ENCODE assay signal across 14 cellular contexts in the genomic region with DNA sequence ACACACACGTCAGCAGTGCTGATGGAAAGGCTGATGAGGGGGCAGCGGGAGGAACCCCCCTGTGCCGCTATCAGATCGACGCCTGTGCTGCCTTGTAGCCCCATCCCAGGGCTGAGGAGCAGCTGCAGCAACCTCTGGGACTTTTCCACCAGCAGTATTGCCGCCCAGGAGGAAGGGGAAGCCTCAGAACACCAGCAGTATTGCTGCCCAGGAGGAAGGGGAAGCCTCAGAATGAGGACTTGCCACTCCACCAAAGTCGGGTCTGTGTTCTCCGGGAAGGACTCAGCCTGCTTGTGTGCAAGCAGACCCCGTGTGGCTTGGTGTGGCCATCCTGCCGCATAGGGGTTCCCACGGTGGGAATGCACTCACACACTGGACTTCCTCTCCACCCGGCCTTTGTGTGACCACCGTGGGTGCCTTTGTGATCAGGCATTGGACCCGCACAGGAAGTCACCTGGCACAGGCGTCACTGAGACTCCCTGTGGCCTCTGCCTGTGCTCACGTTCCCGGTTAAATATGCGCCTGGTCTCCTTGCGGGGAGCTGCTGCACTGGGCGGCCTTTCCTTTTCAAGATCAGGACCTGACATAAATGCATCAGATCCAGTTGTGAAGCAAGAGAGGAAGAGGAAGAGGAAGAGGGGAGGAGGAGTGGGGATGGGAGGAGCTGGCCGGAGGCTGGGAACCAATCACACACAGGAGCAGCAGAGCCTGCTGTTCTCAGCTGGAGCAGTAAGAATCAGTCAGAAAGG.
DNase-seq lines count a peak whose midpoint lies in the region; TF ChIP-seq lines count a peak whose summit lies in the region.
"Had no signal": no experiment of that assay in that cellular context is flagged by ENCODE, and none has a peak within 500 bp of the region (broad histone marks: within the 10 kb centered on the region; RNA-seq: fewer than 3 reads in every experiment).

No MANE protein-coding gene starts in this region.

- peaks cover 26% of the 10 kb centered on the region for H3K27me3 Mint-ChIP-seq in activated CD4-positive, alpha-beta T cell treated with anti-CD3 and anti-CD28 coated beads, Interleukin-2, amount 10 ng/mL, durations not matched to agents 7 days and 5 days
- peaks cover 26% of the 10 kb centered on the region for H3K27me3 Mint-ChIP-seq in activated T-helper 2 cell treated with anti-CD3 and anti-CD28 coated beads, Interferon-gamma antibody, Interleukin-2, Interleukin-4, amounts not matched to agents 10 μg/mL and 5 μg/mL and 100 μg/mL, durations not matched to agents 14 hours and 24 hours and 36 hours (ENCODE audit: low read depth)
- no peaks in the 10 kb centered on the region for H3K27me3 Mint-ChIP-seq in neural crest cell (ENCODE audit: low read depth)

- no peak for TF ChIP-seq CTCF in neural crest cell (conservative IDR thresholded peaks at IDR 0.05)

- H3K36me3 Mint-ChIP-seq in activated CD4-positive, alpha-beta T cell treated with anti-CD3 and anti-CD28 coated beads, Interleukin-2, amount 10 ng/mL, durations not matched to agents 7 days and 5 days (ENCODE audit: low read depth): peaks cover 2% of the 10 kb centered on the region
- no peaks in the 10 kb centered on the region for H3K36me3 Mint-ChIP-seq in activated T-helper 2 cell treated with anti-CD3 and anti-CD28 coated beads, Interferon-gamma antibody, Interleukin-2, Interleukin-4, amounts not matched to agents 10 μg/mL and 5 μg/mL and 100 μg/mL, durations not matched to agents 14 hours and 24 hours and 36 hours (ENCODE audit: low read depth)
- peaks cover 10% of the 10 kb centered on the region for H3K36me3 Mint-ChIP-seq in neural crest cell (ENCODE audit: low read depth)

- peak overlapping the region; percentile 55 for H3K4me3 Mint-ChIP-seq in activated CD4-positive, alpha-beta T cell treated with anti-CD3 and anti-CD28 coated beads, Interleukin-2, amount 10 ng/mL, durations not matched to agents 7 days and 5 days
- peak overlapping the region; percentile 54 for H3K4me3 Mint-ChIP-seq in activated T-helper 2 cell treated with anti-CD3 and anti-CD28 coated beads, Interferon-gamma antibody, Interleukin-2, Interleukin-4, amounts not matched to agents 10 μg/mL and 5 μg/mL and 100 μg/mL, durations not matched to agents 14 hours and 24 hours and 36 hours (ENCODE audit: low read depth)
- peak overlapping the region; percentile 66 for H3K4me3 Mint-ChIP-seq in neural crest cell
- H3K4me3 Mint-ChIP-seq: brain had no signal

- peaks cover 23% of the 10 kb centered on the region for H3K4me1 Mint-ChIP-seq in activated CD4-positive, alpha-beta T cell treated with anti-CD3 and anti-CD28 coated beads, Interleukin-2, amount 10 ng/mL, durations not matched to agents 7 days and 5 days
- peaks cover 11% of the 10 kb centered on the region for H3K4me1 Mint-ChIP-seq in activated T-helper 2 cell treated with anti-CD3 and anti-CD28 coated beads, Interferon-gamma antibody, Interleukin-2, Interleukin-4, amounts not matched to agents 10 μg/mL and 5 μg/mL and 100 μg/mL, durations not matched to agents 14 hours and 24 hours and 36 hours (ENCODE audit: low read depth)
- H3K4me1 Mint-ChIP-seq in neural crest cell: peaks cover 30% of the 10 kb centered on the region

- DNase-seq in activated CD4-positive, alpha-beta T cell treated with anti-CD3 and anti-CD28 coated beads, Interleukin-2, amount 10 ng/mL, durations not matched to agents 7 days and 5 days: no peak
- no peak for DNase-seq in activated CD4-positive, alpha-beta T cell treated with anti-CD3 and anti-CD28 coated beads, Interleukin-2, amount 50 U/mL, for 1 hour
- DNase-seq in KG1 (lab: John Stamatoyannopoulos, UW): peak; percentile 17
- DNase-seq in activated T-helper 2 cell treated with anti-CD3 and anti-CD28 coated beads, Interferon-gamma antibody, Interleukin-2, Interleukin-4, amounts not matched to agents 10 μg/mL and 5 μg/mL and 100 μg/mL, durations not matched to agents 14 hours and 24 hours and 36 hours (ENCODE audit: low spot score): no peak
- DNase-seq in neural crest cell (ENCODE audit: low read depth, low spot score): no peak
- no peak for DNase-seq in NCI-H2081 (lab: John Stamatoyannopoulos, UW)
- DNase-seq in HT-29 (ENCODE audit: low spot score): no peak
- DNase-seq in NCI-H1105 (lab: John Stamatoyannopoulos, UW): no peak
- DNase-seq: NCI-H1930; NK-92 treated with Interleukin-12 subunit alpha and Interleukin-12 subunit beta, amount 100 ng/mL, for 24 hours; stimulated activated CD4-positive, alpha-beta T cell treated with anti-CD3 and anti-CD28 coated beads, Interleukin-12 subunit alpha, Interleukin-12 subunit beta, amount 100 ng/mL, for 4 hours; SW 1271 had no signal

- POLR2A ChIA-PET in activated CD4-positive, alpha-beta T cell treated with anti-CD3 and anti-CD28 coated beads, Interleukin-2, amount 10 ng/mL, durations not matched to agents 7 days and 5 days (lab: Charles Lee): interaction anchor here (0.7 kb wide), 1 partner anchor 54 kb away, joined by 3 read pairs; no protein-coding TSS in a partner anchor

- H3K9me3 Mint-ChIP-seq in activated CD4-positive, alpha-beta T cell treated with anti-CD3 and anti-CD28 coated beads, Interleukin-2, amount 10 ng/mL, durations not matched to agents 7 days and 5 days: no peaks in the 10 kb centered on the region
- H3K9me3 Mint-ChIP-seq in activated T-helper 2 cell treated with anti-CD3 and anti-CD28 coated beads, Interferon-gamma antibody, Interleukin-2, Interleukin-4, amounts not matched to agents 10 μg/mL and 5 μg/mL and 100 μg/mL, durations not matched to agents 14 hours and 24 hours and 36 hours: no peaks in the 10 kb centered on the region
- no peaks in the 10 kb centered on the region for H3K9me3 Mint-ChIP-seq in neural crest cell
- H3K9me3 Mint-ChIP-seq: IgD-negative memory B cell had no signal

- H3K27ac Mint-ChIP-seq in activated CD4-positive, alpha-beta T cell treated with anti-CD3 and anti-CD28 coated beads, Interleukin-2, amount 10 ng/mL, durations not matched to agents 7 days and 5 days: peak overlapping the region; percentile 71
- H3K27ac Mint-ChIP-seq in activated T-helper 2 cell treated with anti-CD3 and anti-CD28 coated beads, Interferon-gamma antibody, Interleukin-2, Interleukin-4, amounts not matched to agents 10 μg/mL and 5 μg/mL and 100 μg/mL, durations not matched to agents 14 hours and 24 hours and 36 hours: no peak overlapping the region
- peak overlapping the region; percentile 93 for H3K27ac Mint-ChIP-seq in neural crest cell (ENCODE audit: unreplicated experiment)
- H3K27ac Mint-ChIP-seq: IgD-negative memory B cell had no signal

- intact Hi-C loops in activated T-helper 2 cell treated with anti-CD3 and anti-CD28 coated beads, Interferon-gamma antibody, Interleukin-2, Interleukin-4, amounts not matched to agents 10 μg/mL and 5 μg/mL and 100 μg/mL, durations not matched to agents 14 hours and 24 hours and 36 hours (cut with micrococcal nuclease): no loop called here

- CTCF ChIA-PET in activated CD4-positive, alpha-beta T cell treated with anti-CD3 and anti-CD28 coated beads, Interleukin-2, amount 10 ng/mL, durations not matched to agents 7 days and 5 days (lab: Charles Lee): interaction anchor here (1.7 to 1.9 kb wide), 2 partner anchors 10 to 17 kb away, joined by 5 to 6 read pairs; no protein-coding TSS in a partner anchor
